In genomic region chr16:56106527-56106926, GRCh38 we compare ENCODE assay signal across 21 cellular contexts.
"Had no signal": no experiment of that assay in that cellular context is flagged by ENCODE, and none has a peak within 500 bp of the region (broad histone marks: within the 10 kb centered on the region; RNA-seq: fewer than 3 reads in every experiment).

No MANE protein-coding gene starts in this region.

- H3K27ac ChIP-seq: SJSA1, SK-N-MC had no signal

- DNase-seq: IMR-90, Karpas-422, KG1, MG63, NCI-H1092, NCI-H1105 treated with DMSO at 0.1 percent for 48 hours, NCI-H1417 treated with DMSO at 0.1 percent for 48 hours, NCI-H146, NCI-H187, NCI-H2029, NCI-H2081 treated with DMSO at 0.1 percent for 48 hours, NCI-H2171, NCI-H345, NCI-H510A treated with DMSO at 0.1 percent for 48 hours, NCI-H526, Right ventricle myocardium superior, RPMI8226, SIG-M5 had no signal

- H3K9me3 ChIP-seq: MG63, SJSA1 had no signal

- H3K27me3 ChIP-seq: SJSA1 had no signal

- H3K36me3 ChIP-seq: MG63, SJSA1 had no signal

- H3K4me3 ChIP-seq: MG63, SJSA1, SK-N-MC had no signal

- ATAC-seq: HepG2 had no signal
